Comparison of ENCODE assay signal across 26 cellular contexts in genomic region chr10:64209574-64209973, GRCh38.
DNase-seq lines count a peak whose midpoint lies in the region; ATAC-seq and TF ChIP-seq lines count a peak whose summit lies in the region.
"Had no signal": no experiment of that assay in that cellular context is flagged by ENCODE, and none has a peak within 500 bp of the region (broad histone marks: within the 10 kb centered on the region; RNA-seq: fewer than 3 reads in every experiment).

No MANE protein-coding gene starts in this region.

- H3K27ac ChIP-seq in heart left ventricle, result peak overlapping the region in 4 of 12 donors; percentile 1 to 68 (median 34)
- H3K27ac ChIP-seq: colonic mucosa had no signal

- peaks cover 0 to 18% (median 1%) of the 10 kb centered on the region in 12 donors for H3K9me3 ChIP-seq in heart left ventricle
- H3K9me3 ChIP-seq: ascending aorta, colonic mucosa had no signal

- no peaks in the 10 kb centered on the region for H3K27me3 ChIP-seq in heart left ventricle
- H3K27me3 ChIP-seq: ascending aorta, colonic mucosa had no signal

- ATAC-seq in heart left ventricle (peak in 3 of 4 donors; percentile 50 to 92 (median 80)), GM18517 (IDR thresholded peaks at IDR 0.05; ENCODE audit: unreplicated experiment) (no peak), GM21360 (IDR thresholded peaks at IDR 0.05; ENCODE audit: unreplicated experiment) (no peak)
- ATAC-seq: activated naive CD4-positive, alpha-beta T cell treated with anti-CD3 and anti-CD28 coated beads, Interleukin-2, amount 50 U/mL, for 72 hours; CD8-positive, alpha-beta T cell had no signal

- 46 to 62% (median 50%) methylated on average over 3 of the region's 3 CpGs for WGBS in heart left ventricle, 4 donors

- H3K36me3 ChIP-seq in heart left ventricle, result no peaks in the 10 kb centered on the region
- H3K36me3 ChIP-seq: ascending aorta, colonic mucosa had no signal

- H3K4me3 ChIP-seq in heart left ventricle (no peak overlapping the region), retinal pigment epithelial cell (ENCODE audit: low read length) (no peak overlapping the region)
- H3K4me3 ChIP-seq: ascending aorta, colonic mucosa, smooth muscle cell had no signal

- TF ChIP-seq POLR2A in heart left ventricle (IDR thresholded peaks at IDR 0.05), result no peak

- intact Hi-C loops in heart left ventricle (cut with DNase I), result no loop called here

- no peak for TF ChIP-seq CTCF in heart left ventricle (IDR thresholded peaks at IDR 0.05)
- TF ChIP-seq CTCF in retinal pigment epithelial cell (conservative IDR thresholded peaks at IDR 0.05; ENCODE audit: low read depth, low read length), result no peak
- TF ChIP-seq CTCF in GM20000 (IDR thresholded peaks at IDR 0.05; ENCODE audit: extremely low read depth, missing control alignments), result no peak

- DNase-seq in HT1080 (ENCODE audit: low read depth), result peak; percentile 23
- DNase-seq in T1000 (lab: John Stamatoyannopoulos, UW), result peak; percentile 34
- peak in 4 of 5 donors; percentile 23 to 65 (median 60) for DNase-seq in heart left ventricle
- DNase-seq in retinal pigment epithelial cell (ENCODE audit: low read depth), result peak; percentile 7
- no peak for DNase-seq in NCI-H524 (lab: John Stamatoyannopoulos, UW)
- no peak for DNase-seq in GM20000 (ENCODE audit: low spot score)
- DNase-seq: activated CD4-positive, alpha-beta T cell treated with anti-CD3 and anti-CD28 coated beads for 48 hours; CD8-positive, alpha-beta T cell; colonic mucosa; DMS79; HCEC 1CT; head of caudate nucleus; immature natural killer cell; Kasumi-1; mesendoderm; NCI-H1105; NCI-H2081; NCI-H510A treated with DMSO at 0.1 percent for 48 hours; SHP77; stimulated activated CD4-positive, alpha-beta T cell treated with anti-CD3 and anti-CD28 coated beads, Interleukin-2, amount 100 ng/mL, for 48 hours; trophoblast cell had no signal

- H3K4me1 ChIP-seq in heart left ventricle, result no peaks in the 10 kb centered on the region
- H3K4me1 ChIP-seq: ascending aorta, colonic mucosa had no signal

Comparison
In these comparisons a context has a peak if more than half of its experiments do, and no peak if none do; other contexts are left out.
1. DNase-seq: peak in HT1080 (single experiment), T1000 (single experiment), heart left ventricle (4 of 5) and retinal pigment epithelial cell (single experiment); none in NCI-H524 (0 of 2) and GM20000 (single experiment).
2. ATAC-seq: peak in heart left ventricle (3 of 4); none in GM18517 (single experiment) and GM21360 (single experiment).